10 cellular contexts compared by ENCODE assay signal in the genomic region with DNA sequence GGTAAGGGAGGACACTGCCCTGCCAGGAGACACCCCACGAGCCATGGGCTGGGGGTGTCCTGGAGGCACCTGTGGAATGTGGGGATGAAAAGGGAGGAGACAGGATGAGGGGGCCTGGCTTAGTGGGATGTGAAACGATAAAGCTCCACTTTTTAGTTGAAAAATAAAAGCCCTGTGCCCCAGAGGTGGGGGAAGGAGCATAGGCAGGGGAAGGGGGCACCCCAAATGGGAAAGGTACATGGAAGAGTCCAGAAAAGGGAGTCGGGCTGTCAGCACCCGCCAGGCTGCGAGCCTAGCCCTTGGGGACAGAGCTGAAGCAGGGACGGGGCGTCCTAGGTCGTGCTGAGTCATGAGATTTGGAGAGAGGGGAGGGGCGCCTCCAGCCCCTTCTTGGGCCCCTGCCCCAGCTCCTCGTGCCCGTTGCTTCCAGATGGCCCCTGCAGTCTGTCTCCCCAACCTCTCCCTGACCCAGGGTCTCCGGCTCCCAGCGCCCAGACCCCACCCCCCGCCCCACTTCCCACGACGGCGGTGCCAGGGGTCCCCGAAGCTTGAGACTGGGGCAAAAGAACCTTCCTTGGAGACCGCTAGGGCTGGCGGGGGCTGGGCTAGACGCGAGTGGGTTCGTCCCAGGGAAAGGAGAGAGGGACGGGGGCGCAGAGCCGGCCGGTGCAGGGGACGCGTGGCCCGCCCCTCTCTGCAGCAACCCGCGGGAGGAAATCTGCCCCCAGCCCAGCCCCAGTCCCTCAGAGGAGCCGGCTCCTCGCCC. TPM values are rescaled to one million over a fixed set of nuclear protein-coding genes. Genes with fewer than 3 reads are reported as not detected.
A peak's percentile ranks its signal among the peaks of the same experiment; 100 is the strongest.
DNase-seq lines count a peak whose midpoint lies in the region; ATAC-seq, FAIRE-seq and TF ChIP-seq lines count a peak whose summit lies in the region.
"Had no signal": no experiment of that assay in that cellular context is flagged by ENCODE, and none has a peak within 500 bp of the region (broad histone marks: within the 10 kb centered on the region; RNA-seq: fewer than 3 reads in every experiment).

No MANE protein-coding gene starts in this region.

- FAIRE-seq in astrocyte (lab: Jason Lieb, UNC) = no peak
- no peak for FAIRE-seq in HepG2 (lab: Jason Lieb, UNC)
- FAIRE-seq: endothelial cell of umbilical vein had no signal

- DNase-seq in HFF-Myc (ENCODE audit: extremely low read depth, low read depth) (no peak), astrocyte (ENCODE audit: low read depth) (no peak), HepG2 (ENCODE audit: low spot score) (no peak), left lobe of liver (ENCODE audit: low spot score) (no peak)
- no peak for DNase-seq in activated naive CD4-positive, alpha-beta T cell treated with anti-CD3 and anti-CD28 coated beads for 36 hours
- no peak for DNase-seq in activated T-helper 1 cell treated with anti-CD3 and anti-CD28 coated beads, Interleukin-12 subunit alpha, Interleukin-12 subunit beta, Interleukin-2, Interleukin-4 antibody, amounts not matched to agents 30 ng/mL and 10 ng/mL and 1 ng/mL, durations not matched to agents 14 hours and 24 hours and 36 hours (ENCODE audit: low spot score)

- TF ChIP-seq CTCF in HFF-Myc (IDR thresholded peaks at IDR 0.05; ENCODE audit: low read depth, low read length, missing control alignments) (no peak), astrocyte (IDR thresholded peaks at IDR 0.05; ENCODE audit: insufficient read depth, low read depth, low read length) (no peak), HepG2 (CRISPR knock-in tag; IDR thresholded peaks at IDR 0.05) (no peak)

- H3K9ac ChIP-seq in astrocyte (ENCODE audit: low read length) = no peak overlapping the region
- H3K9ac ChIP-seq in HepG2 (ENCODE audit: insufficient read depth, low read depth, low read length) = no peak overlapping the region
- H3K9ac ChIP-seq in skeletal muscle satellite cell (ENCODE audit: low read depth, low read length) = no peak overlapping the region

- no peaks in the 10 kb centered on the region for H3K9me3 Mint-ChIP-seq in astrocyte (ENCODE audit: unreplicated experiment)
- no peaks in the 10 kb centered on the region for H3K9me3 Mint-ChIP-seq in activated naive CD4-positive, alpha-beta T cell treated with anti-CD3 and anti-CD28 coated beads for 36 hours
- H3K9me3 Mint-ChIP-seq in activated T-helper 1 cell treated with anti-CD3 and anti-CD28 coated beads, Interleukin-12 subunit alpha, Interleukin-12 subunit beta, Interleukin-2, Interleukin-4 antibody, amounts not matched to agents 30 ng/mL and 10 ng/mL and 1 ng/mL, durations not matched to agents 14 hours and 24 hours and 36 hours = no peaks in the 10 kb centered on the region
- H3K9me3 Mint-ChIP-seq: activated naive CD8-positive, alpha-beta T cell treated with anti-CD3 and anti-CD28 coated beads, Interleukin-2, amount 10 ng/mL, durations not matched to agents 7 days and 5 days had no signal

- H3K4me3 Mint-ChIP-seq in astrocyte (ENCODE audit: unreplicated experiment) = no peak overlapping the region
- no peak overlapping the region for H3K4me3 Mint-ChIP-seq in activated naive CD4-positive, alpha-beta T cell treated with anti-CD3 and anti-CD28 coated beads for 36 hours
- H3K4me3 Mint-ChIP-seq in activated T-helper 1 cell treated with anti-CD3 and anti-CD28 coated beads, Interleukin-12 subunit alpha, Interleukin-12 subunit beta, Interleukin-2, Interleukin-4 antibody, amounts not matched to agents 30 ng/mL and 10 ng/mL and 1 ng/mL, durations not matched to agents 14 hours and 24 hours and 36 hours = no peak overlapping the region
- H3K4me3 Mint-ChIP-seq: activated naive CD8-positive, alpha-beta T cell treated with anti-CD3 and anti-CD28 coated beads, Interleukin-2, amount 10 ng/mL, durations not matched to agents 7 days and 5 days had no signal

- H3K4me1 ChIP-seq in astrocyte (ENCODE audit: insufficient read depth, low read length) (peaks cover 8% of the 10 kb centered on the region), HepG2 (ENCODE audit: insufficient read depth, low read length) (0 out of 2 replicates have a peak, but pooled peaks cover 8% of the 10 kb centered on the region), skeletal muscle satellite cell (ENCODE audit: control insufficient read depth, insufficient read depth, low read length) (peaks cover 5% of the 10 kb centered on the region)

- H3K9me3 ChIP-seq in astrocyte (ENCODE audit: insufficient read depth, low read depth, low read length) = no peaks in the 10 kb centered on the region
- H3K9me3 ChIP-seq in HepG2 (ENCODE audit: low read length) = no peaks in the 10 kb centered on the region
- H3K9me3 ChIP-seq in skeletal muscle satellite cell (replicated peaks; ENCODE audit: low read length) = no peaks in the 10 kb centered on the region

- POLR2A ChIA-PET in HepG2 (lab: Yijun Ruan, JAX) = no interaction called here

- intact Hi-C loops in HepG2 (cut with micrococcal nuclease; ENCODE audit: unreplicated experiment) = loop anchor here (10.0 kb wide), 3 partner anchors 205 to 365 kb away; a partner anchor contains a TSS
- intact Hi-C loops in activated naive CD4-positive, alpha-beta T cell treated with anti-CD3 and anti-CD28 coated beads for 36 hours (cut with micrococcal nuclease) = no loop called here
- intact Hi-C loops in activated T-helper 1 cell treated with anti-CD3 and anti-CD28 coated beads, Interleukin-12 subunit alpha, Interleukin-12 subunit beta, Interleukin-2, Interleukin-4 antibody, amounts not matched to agents 30 ng/mL and 10 ng/mL and 1 ng/mL, durations not matched to agents 14 hours and 24 hours and 36 hours (cut with micrococcal nuclease) = no loop called here

- no TSS peak for BruUV-seq in HepG2 (replicated peaks; lab: Mats Ljungman, UMichigan)

- H3K4me2 ChIP-seq in astrocyte (ENCODE audit: low read length) (peak overlapping the region; percentile 80), HepG2 (ENCODE audit: low read depth, low read length) (peak overlapping the region; percentile 58), skeletal muscle satellite cell (ENCODE audit: low read length) (peak overlapping the region; percentile 65)

- H3K36me3 ChIP-seq in astrocyte (ENCODE audit: insufficient read depth, low read length) (no peaks in the 10 kb centered on the region), HepG2 (replicated peaks in 1 of 2; ENCODE audit: control insufficient read depth in 1 of 2, insufficient read depth in 2 of 2, low read length in 2 of 2) (no peaks in the 10 kb centered on the region), skeletal muscle satellite cell (ENCODE audit: insufficient read depth, low read length) (no peaks in the 10 kb centered on the region)

- H3K27me3 ChIP-seq in astrocyte (ENCODE audit: insufficient read depth, low read length) (peaks cover 77% of the 10 kb centered on the region), HepG2 (ENCODE audit: control insufficient read depth in 1 of 2, insufficient read depth in 2 of 2, low read length in 2 of 2) (peaks cover 23 to 85% of the 10 kb centered on the region in 2 experiments), skeletal muscle satellite cell (ENCODE audit: control insufficient read depth, insufficient read depth, low read length) (peaks cover 89% of the 10 kb centered on the region)

- H3K27me3 Mint-ChIP-seq in astrocyte (ENCODE audit: low read depth, unreplicated experiment) = peaks cover 75% of the 10 kb centered on the region
- peaks cover 51% of the 10 kb centered on the region for H3K27me3 Mint-ChIP-seq in activated naive CD4-positive, alpha-beta T cell treated with anti-CD3 and anti-CD28 coated beads for 36 hours (ENCODE audit: low read depth)
- H3K27me3 Mint-ChIP-seq in activated T-helper 1 cell treated with anti-CD3 and anti-CD28 coated beads, Interleukin-12 subunit alpha, Interleukin-12 subunit beta, Interleukin-2, Interleukin-4 antibody, amounts not matched to agents 30 ng/mL and 10 ng/mL and 1 ng/mL, durations not matched to agents 14 hours and 24 hours and 36 hours (ENCODE audit: insufficient read depth) = peaks cover 76% of the 10 kb centered on the region

- TF ChIP-seq EP300 in HepG2 (IDR thresholded peaks at IDR 0.05; ENCODE audit: low read depth in 2 of 2, low read length in 2 of 2) (no peak), HepG2 (CRISPR knock-in tag; IDR thresholded peaks at IDR 0.05; ENCODE audit: borderline replicate concordance) (no peak)

- H4K20me1 ChIP-seq in astrocyte (ENCODE audit: insufficient read depth, low read length) (peaks cover 6% of the 10 kb centered on the region), HepG2 (ENCODE audit: insufficient read depth, low read length) (no peaks in the 10 kb centered on the region; the same call in 1 of the 2 replicates)

- ATAC-seq in HepG2 (peak; percentile 10; the same call in 1 of the 3 replicates), left lobe of liver (no peak), GM19395 (IDR thresholded peaks at IDR 0.05; ENCODE audit: unreplicated experiment) (no peak)

- 11% methylated on average over 18 of the region's 34 CpGs for WGBS in HepG2 (ENCODE audit: low lambda C conversion rate)

- H3K4me1 Mint-ChIP-seq in astrocyte (ENCODE audit: low read depth, unreplicated experiment) = peaks cover 8% of the 10 kb centered on the region
- H3K4me1 Mint-ChIP-seq in activated naive CD4-positive, alpha-beta T cell treated with anti-CD3 and anti-CD28 coated beads for 36 hours (ENCODE audit: low read depth) = peaks cover 4% of the 10 kb centered on the region
- no peaks in the 10 kb centered on the region for H3K4me1 Mint-ChIP-seq in activated T-helper 1 cell treated with anti-CD3 and anti-CD28 coated beads, Interleukin-12 subunit alpha, Interleukin-12 subunit beta, Interleukin-2, Interleukin-4 antibody, amounts not matched to agents 30 ng/mL and 10 ng/mL and 1 ng/mL, durations not matched to agents 14 hours and 24 hours and 36 hours (ENCODE audit: low read depth)

- H3K4me3 ChIP-seq in HFF-Myc (replicated peaks; ENCODE audit: low read depth, low read length) = peak overlapping the region; percentile 17; the same call in 1 of the 2 replicates
- no peak overlapping the region for H3K4me3 ChIP-seq in astrocyte (ENCODE audit: insufficient read depth, low read depth, low read length)
- H3K4me3 ChIP-seq in HepG2 (replicated peaks in 1 of 3; ENCODE audit: insufficient read depth in 1 of 3, low read depth in 2 of 3, low read length in 3 of 3) = peak overlapping the region in 1 of 3 experiments; percentile 60; a peak in 1 of 6 replicates
- H3K4me3 ChIP-seq in skeletal muscle satellite cell (ENCODE audit: low read length) = no peak overlapping the region

- no peaks in the 10 kb centered on the region for H3K36me3 Mint-ChIP-seq in astrocyte (ENCODE audit: low read depth, unreplicated experiment)
- H3K36me3 Mint-ChIP-seq in activated naive CD4-positive, alpha-beta T cell treated with anti-CD3 and anti-CD28 coated beads for 36 hours (ENCODE audit: low read depth) = no peaks in the 10 kb centered on the region
- no peaks in the 10 kb centered on the region for H3K36me3 Mint-ChIP-seq in activated T-helper 1 cell treated with anti-CD3 and anti-CD28 coated beads, Interleukin-12 subunit alpha, Interleukin-12 subunit beta, Interleukin-2, Interleukin-4 antibody, amounts not matched to agents 30 ng/mL and 10 ng/mL and 1 ng/mL, durations not matched to agents 14 hours and 24 hours and 36 hours (ENCODE audit: low read depth)
- H3K36me3 Mint-ChIP-seq: activated naive CD8-positive, alpha-beta T cell treated with anti-CD3 and anti-CD28 coated beads, Interleukin-2, amount 10 ng/mL, durations not matched to agents 7 days and 5 days had no signal

- H3K27ac Mint-ChIP-seq in astrocyte (ENCODE audit: unreplicated experiment) = peak overlapping the region; percentile 58
- H3K27ac Mint-ChIP-seq in activated naive CD4-positive, alpha-beta T cell treated with anti-CD3 and anti-CD28 coated beads for 36 hours = no peak overlapping the region
- H3K27ac Mint-ChIP-seq in activated T-helper 1 cell treated with anti-CD3 and anti-CD28 coated beads, Interleukin-12 subunit alpha, Interleukin-12 subunit beta, Interleukin-2, Interleukin-4 antibody, amounts not matched to agents 30 ng/mL and 10 ng/mL and 1 ng/mL, durations not matched to agents 14 hours and 24 hours and 36 hours = no peak overlapping the region
- H3K27ac Mint-ChIP-seq: activated naive CD8-positive, alpha-beta T cell treated with anti-CD3 and anti-CD28 coated beads, Interleukin-2, amount 10 ng/mL, durations not matched to agents 7 days and 5 days had no signal

- CTCF ChIA-PET in HepG2 (lab: Yijun Ruan, JAX; ENCODE audit: low intra/inter-chr PET ratio, low total read pairs) = no interaction called here
- CTCF ChIA-PET in activated naive CD4-positive, alpha-beta T cell treated with anti-CD3 and anti-CD28 coated beads for 36 hours (lab: Charles Lee) = no interaction called here

- no peak overlapping the region for H2AFZ ChIP-seq in astrocyte (ENCODE audit: low read depth, low read length)
- H2AFZ ChIP-seq in HepG2 (ENCODE audit: low read length) = no peak overlapping the region

- H3K79me2 ChIP-seq in astrocyte (ENCODE audit: insufficient read depth, low read length) (no peaks in the 10 kb centered on the region), HepG2 (ENCODE audit: insufficient read depth, low read length) (no peaks in the 10 kb centered on the region)

- in situ Hi-C loops in HepG2 (cut with HindIII; ENCODE audit: extremely low pct_ligation_motif_present, low pct_unique_long_range_greater_than_20kb) = loop anchor here (10.0 kb wide), 1 partner anchor 515 kb away; a partner anchor contains a TSS

- H3K27ac ChIP-seq in astrocyte (ENCODE audit: low read depth, low read length) (no peak overlapping the region), HepG2 (ENCODE audit: extremely low read length, insufficient read depth, low read length) (no peak overlapping the region)

- no peak for TF ChIP-seq POLR2A in HepG2 (IDR thresholded peaks at IDR 0.05; ENCODE audit: insufficient read depth in 1 of 2, low read depth in 2 of 2, low read length in 2 of 2)

- no peak for TF ChIP-seq RAD21 in HepG2 (CRISPR knock-in tag; IDR thresholded peaks at IDR 0.05)

RNA-seq across cellular contexts. Expression of a gene that starts 0.8 kb away (rescaled TPM):
- total RNA-seq in astrocyte (0.14 and 0.27 TPM in 2 replicates), HepG2 (2016; rRNA removed; fragmentation: Illumina TruSeq; extraction: Trizol) (not detected in 2 replicates), left lobe of liver (not detected)
- not detected in 2 replicates for total RNA-seq in HepG2 (2016; cell fraction: cytosol; rRNA removed; fragmentation: Illumina TruSeq; extraction: Trizol; ENCODE audit: low read depth)
- total RNA-seq in HepG2 (2016; cell fraction: insoluble cytoplasmic fraction; rRNA removed; fragmentation: Illumina TruSeq; extraction: Trizol) = not detected in 2 replicates
- total RNA-seq in HepG2 (2016; cell fraction: membrane; rRNA removed; fragmentation: Illumina TruSeq; extraction: Trizol) = not detected in 2 replicates
- not detected in 2 replicates for total RNA-seq in HepG2 (2016; cell fraction: nucleus; rRNA removed; fragmentation: Illumina TruSeq; extraction: Trizol)
- polyA plus RNA-seq in HepG2 (2011; rRNA removed) = not detected in 2 replicates
- not detected in 2 replicates for polyA plus RNA-seq in HepG2 (2011; cell fraction: cytosol; rRNA removed)
- not detected in 2 replicates for polyA plus RNA-seq in HepG2 (2011; cell fraction: nucleus; rRNA removed)
- 0.03 TPM in 2 replicates for polyA plus RNA-seq in HepG2 (2012)
- polyA plus RNA-seq in HepG2 (2016; cell fraction: cytosol; fragmentation: Illumina TruSeq; extraction: Trizol; ENCODE audit: low read depth) = not detected in 2 replicates
- not detected in 2 replicates for polyA plus RNA-seq in HepG2 (2016; cell fraction: insoluble cytoplasmic fraction; fragmentation: Illumina TruSeq; extraction: Trizol; ENCODE audit: low read depth)
- not detected in 2 replicates for polyA plus RNA-seq in HepG2 (2016; cell fraction: membrane; fragmentation: Illumina TruSeq; extraction: Trizol; ENCODE audit: low read depth)
- polyA plus RNA-seq in HepG2 (2016; cell fraction: nucleus; fragmentation: Illumina TruSeq; extraction: Trizol; ENCODE audit: insufficient read depth, low read depth) = not detected in 2 replicates
- polyA minus RNA-seq in HepG2 (2011; rRNA and poly(A)+ RNA removed; ENCODE audit: low replicate concordance) = not detected in 2 replicates
- not detected in 2 replicates for polyA minus RNA-seq in HepG2 (2011; cell fraction: cytosol; rRNA and poly(A)+ RNA removed)
- not detected in 2 replicates for polyA minus RNA-seq in HepG2 (2011; cell fraction: nucleus; rRNA and poly(A)+ RNA removed)
- total RNA-seq in skeletal muscle satellite cell (2012; rRNA removed) = not detected in 2 replicates
- not detected for total RNA-seq in activated naive CD4-positive, alpha-beta T cell treated with anti-CD3 and anti-CD28 coated beads for 36 hours
- total RNA-seq in activated T-helper 1 cell treated with anti-CD3 and anti-CD28 coated beads, Interleukin-12 subunit alpha, Interleukin-12 subunit beta, Interleukin-2, Interleukin-4 antibody, amounts not matched to agents 30 ng/mL and 10 ng/mL and 1 ng/mL, durations not matched to agents 14 hours and 24 hours and 36 hours = not detected in 2 replicates
- total RNA-seq: activated naive CD8-positive, alpha-beta T cell treated with anti-CD3 and anti-CD28 coated beads, Interleukin-2, amount 10 ng/mL, durations not matched to agents 7 days and 5 days; endothelial cell of umbilical vein had no signal
- polyA plus RNA-seq: endothelial cell of umbilical vein had no signal
